Comparison of ENCODE assay signal across 14 cellular contexts in genomic region chr7:107014381-107015023, GRCh38. TPM values are rescaled to one million over a fixed set of nuclear protein-coding genes. Genes with fewer than 3 reads are reported as not detected.
DNase-seq lines count a peak whose midpoint lies in the region; ATAC-seq and TF ChIP-seq lines count a peak whose summit lies in the region.
"Had no signal": no experiment of that assay in that cellular context is flagged by ENCODE, and none has a peak within 500 bp of the region (broad histone marks: within the 10 kb centered on the region; RNA-seq: fewer than 3 reads in every experiment).

No MANE protein-coding gene starts in this region.

- ATAC-seq in HCT116 = peak; percentile 73
- ATAC-seq in natural killer cell treated with Interleukin-12 subunit alpha and Interleukin-12 subunit beta and Interleukin-15 and Interleukin-18, amount 100 ng/mL, for 72 hours = no peak
- ATAC-seq in HG03442 (IDR thresholded peaks at IDR 0.05; ENCODE audit: unreplicated experiment) = no peak
- ATAC-seq: stimulated activated naive CD8-positive, alpha-beta T cell treated with anti-CD3 and anti-CD28 coated beads, Interleukin-15, amount 100 ng/mL, for 72 hours had no signal

- RAD21 ChIA-PET in HCT116 (lab: Charles Lee; ENCODE audit: low non-redundant PET in 1 of 2, low total read pairs in 2 of 2, uncharacterized antibody in 2 of 2, unreplicated experiment in 2 of 2) = no interaction called here

- TF ChIP-seq CTCF in HCT116 (IDR thresholded peaks at IDR 0.05 in 2 of 3, conservative IDR thresholded peaks at IDR 0.05 in 1 of 3; ENCODE audit: borderline replicate concordance in 1 of 3, insufficient read depth in 1 of 3, low read depth in 2 of 3, low read length in 2 of 3) (no peak), cardiac muscle cell (IDR thresholded peaks at IDR 0.05; ENCODE audit: low read depth, low read length) (no peak)

- H3K27ac ChIP-seq in HCT116 (ENCODE audit: low read depth, low read length) = no peak overlapping the region
- H3K27ac ChIP-seq in SK-N-MC = peak overlapping the region; percentile 86
- peak overlapping the region; percentile 56 for H3K27ac ChIP-seq in cardiac muscle cell
- H3K27ac ChIP-seq: sigmoid colon had no signal

- H3K36me3 Mint-ChIP-seq in natural killer cell treated with Interleukin-12 subunit alpha and Interleukin-12 subunit beta and Interleukin-15 and Interleukin-18, amount 100 ng/mL, for 72 hours = no peaks in the 10 kb centered on the region
- H3K36me3 Mint-ChIP-seq: IgD-negative memory B cell had no signal

- H3K36me3 ChIP-seq in HCT116 (ENCODE audit: control insufficient read depth in 1 of 2, insufficient read depth in 2 of 2, low read length in 2 of 2) = no peaks in the 10 kb centered on the region
- H3K36me3 ChIP-seq in SK-N-MC (ENCODE audit: insufficient read depth, low read length) = no peaks in the 10 kb centered on the region
- no peaks in the 10 kb centered on the region for H3K36me3 ChIP-seq in cardiac muscle cell
- H3K36me3 ChIP-seq: sigmoid colon had no signal

- CTCF ChIA-PET in HCT116 (lab: Charles Lee) = interaction anchor here (0.7 kb wide), 1 partner anchor 67 kb away, joined by 3 read pairs; no protein-coding TSS in a partner anchor

- H3K27me3 ChIP-seq in HCT116 (ENCODE audit: insufficient read depth, low read length) = no peaks in the 10 kb centered on the region
- no peaks in the 10 kb centered on the region for H3K27me3 ChIP-seq in cardiac muscle cell
- H3K27me3 ChIP-seq: sigmoid colon had no signal

- intact Hi-C loops in HCT116 (cut with micrococcal nuclease) = no loop called here

- no peak for TF ChIP-seq RAD21 in HCT116 (IDR thresholded peaks at IDR 0.05; ENCODE audit: low read depth)

- no peaks in the 10 kb centered on the region for H4K20me1 ChIP-seq in HCT116 (ENCODE audit: insufficient read depth)

- peaks cover 3 to 22% of the 10 kb centered on the region in 2 donors for H3K27me3 Mint-ChIP-seq in natural killer cell treated with Interleukin-12 subunit alpha and Interleukin-12 subunit beta and Interleukin-15 and Interleukin-18, amount 100 ng/mL, for 72 hours
- H3K27me3 Mint-ChIP-seq: activated CD4-positive, alpha-beta memory T cell treated with anti-CD3 and anti-CD28 coated beads, Interleukin-2, amount 10 ng/mL, durations not matched to agents 7 days and 5 days; stimulated activated naive CD8-positive, alpha-beta T cell treated with anti-CD3 and anti-CD28 coated beads, Interleukin-15, amount 100 ng/mL, for 72 hours had no signal

- POLR2A ChIA-PET in HCT116 (lab: Charles Lee) = no interaction called here

- no peaks in the 10 kb centered on the region for H3K4me1 Mint-ChIP-seq in natural killer cell treated with Interleukin-12 subunit alpha and Interleukin-12 subunit beta and Interleukin-15 and Interleukin-18, amount 100 ng/mL, for 72 hours (ENCODE audit: low read depth in 2 of 2)
- H3K4me1 Mint-ChIP-seq: activated CD4-positive, alpha-beta memory T cell treated with anti-CD3 and anti-CD28 coated beads, Interleukin-2, amount 10 ng/mL, durations not matched to agents 7 days and 5 days; IgD-negative memory B cell; stimulated activated naive CD8-positive, alpha-beta T cell treated with anti-CD3 and anti-CD28 coated beads, Interleukin-15, amount 100 ng/mL, for 72 hours had no signal

- H3K4me3 Mint-ChIP-seq in natural killer cell treated with Interleukin-12 subunit alpha and Interleukin-12 subunit beta and Interleukin-15 and Interleukin-18, amount 100 ng/mL, for 72 hours = no peak overlapping the region
- H3K4me3 Mint-ChIP-seq: activated CD4-positive, alpha-beta memory T cell treated with anti-CD3 and anti-CD28 coated beads, Interleukin-2, amount 10 ng/mL, durations not matched to agents 7 days and 5 days; IgD-negative memory B cell; stimulated activated naive CD8-positive, alpha-beta T cell treated with anti-CD3 and anti-CD28 coated beads, Interleukin-15, amount 100 ng/mL, for 72 hours had no signal

- H3K4me2 ChIP-seq in HCT116 (ENCODE audit: low read length) = peak overlapping the region; percentile 1

- TF ChIP-seq POLR2A in HCT116 (IDR thresholded peaks at IDR 0.05; ENCODE audit: borderline replicate concordance, extremely low read depth, insufficient read depth, insufficient read length) = no peak

- no peaks in the 10 kb centered on the region for H3K79me2 ChIP-seq in HCT116 (ENCODE audit: insufficient read depth, low read length)

- DNase-seq in A172 (ENCODE audit: low spot score) (peak; percentile 39), HCT116 (ENCODE audit: low read depth, low spot score) (no peak), SK-N-MC (ENCODE audit: low read depth, low spot score) (peak; percentile 87), cardiac muscle cell (ENCODE audit: low read depth in 1 of 2, low spot score in 1 of 2) (peak; percentile 34 to 38), GM19238 (ENCODE audit: insufficient read length, low spot score) (no peak), SW 1271 (lab: John Stamatoyannopoulos, UW) (no peak)
- DNase-seq in natural killer cell treated with Interleukin-12 subunit alpha and Interleukin-12 subunit beta and Interleukin-15 and Interleukin-18, amount 100 ng/mL, for 72 hours (ENCODE audit: low spot score) = no peak
- DNase-seq: activated CD4-positive, alpha-beta memory T cell treated with anti-CD3 and anti-CD28 coated beads, Interleukin-2, amount 10 ng/mL, durations not matched to agents 7 days and 5 days; activated effector memory CD4-positive, alpha-beta T cell treated with anti-CD3 and anti-CD28 coated beads, Interleukin-2, amount 50 U/mL, for 16 hours; central memory CD4-positive, alpha-beta T cell; sigmoid colon; stimulated activated naive CD8-positive, alpha-beta T cell treated with anti-CD3 and anti-CD28 coated beads, Interleukin-15, amount 100 ng/mL, for 72 hours had no signal

- no TSS peak for BruUV-seq in HCT116 (replicated peaks; lab: Mats Ljungman, UMichigan)

- H3K4me1 ChIP-seq in HCT116 (ENCODE audit: control insufficient read depth in 1 of 2, insufficient read depth in 2 of 2, low read length in 2 of 2) (peaks cover 4 to 7% of the 10 kb centered on the region in 2 experiments; a peak in 2 of 4 replicates), cardiac muscle cell (ENCODE audit: low read depth) (peaks cover 10% of the 10 kb centered on the region)
- H3K4me1 ChIP-seq: sigmoid colon had no signal

- H3K4me3 ChIP-seq in HCT116 (replicated peaks in 1 of 2; ENCODE audit: low read depth in 1 of 2, low read length in 2 of 2) = no peak overlapping the region
- H3K4me3 ChIP-seq in SK-N-MC = peak overlapping the region; percentile 67
- no peak overlapping the region for H3K4me3 ChIP-seq in cardiac muscle cell
- H3K4me3 ChIP-seq: sigmoid colon had no signal

- no peaks in the 10 kb centered on the region for H3K9me2 ChIP-seq in HCT116 (ENCODE audit: insufficient read depth)

- H3K9me3 ChIP-seq in HCT116 (ENCODE audit: control insufficient read depth in 1 of 2, insufficient read depth in 1 of 2, low read depth in 1 of 2, low read length in 2 of 2) (no peaks in the 10 kb centered on the region), SK-N-MC (ENCODE audit: low read depth, low read length) (no peaks in the 10 kb centered on the region), cardiac muscle cell (ENCODE audit: low read depth) (no peaks in the 10 kb centered on the region)
- H3K9me3 ChIP-seq: sigmoid colon had no signal

- no peak overlapping the region for H2AFZ ChIP-seq in HCT116 (ENCODE audit: low read depth, low read length, poor library complexity, severe bottlenecking)

- no peak overlapping the region for H3K9ac ChIP-seq in HCT116 (ENCODE audit: low read length)
- H3K9ac ChIP-seq in SK-N-MC (ENCODE audit: insufficient read length) = no peak overlapping the region

- no peak overlapping the region for H3K27ac Mint-ChIP-seq in natural killer cell treated with Interleukin-12 subunit alpha and Interleukin-12 subunit beta and Interleukin-15 and Interleukin-18, amount 100 ng/mL, for 72 hours
- H3K27ac Mint-ChIP-seq: activated CD4-positive, alpha-beta memory T cell treated with anti-CD3 and anti-CD28 coated beads, Interleukin-2, amount 10 ng/mL, durations not matched to agents 7 days and 5 days; IgD-negative memory B cell; stimulated activated naive CD8-positive, alpha-beta T cell treated with anti-CD3 and anti-CD28 coated beads, Interleukin-15, amount 100 ng/mL, for 72 hours had no signal

- no peaks in the 10 kb centered on the region for H3K9me3 Mint-ChIP-seq in natural killer cell treated with Interleukin-12 subunit alpha and Interleukin-12 subunit beta and Interleukin-15 and Interleukin-18, amount 100 ng/mL, for 72 hours
- H3K9me3 Mint-ChIP-seq: activated CD4-positive, alpha-beta memory T cell treated with anti-CD3 and anti-CD28 coated beads, Interleukin-2, amount 10 ng/mL, durations not matched to agents 7 days and 5 days; stimulated activated naive CD8-positive, alpha-beta T cell treated with anti-CD3 and anti-CD28 coated beads, Interleukin-15, amount 100 ng/mL, for 72 hours had no signal

TF ChIP-seq in HCT116, 20 proteins besides CTCF, POLR2A, EP300 and RAD21:
- no peak for TF ChIP-seq JUND (IDR thresholded peaks at IDR 0.05)
- 0 out of 2 replicates have a peak, but pooled peaks have one; percentile 30 for TF ChIP-seq SP1 (IDR thresholded peaks at IDR 0.05; ENCODE audit: low read depth)
TF ChIP-seq in HCT116: peak in this region for 1.

RNA-seq across cellular contexts. Expression of gene PRKAR2B, which starts 30.0 kb away (rescaled TPM):
- 13.9 and 14.2 TPM in 2 replicates for total RNA-seq in A172 (2014; rRNA removed; shearing (Covaris generic))
- total RNA-seq in HCT116 (2021; ENCODE audit: unreplicated experiment) (15.1 TPM), cardiac muscle cell (42.3 and 56.3 TPM in 2 replicates)
- 3.2 and 5.3 TPM in 2 replicates for polyA plus RNA-seq in HCT116 (2012)
- 70.4 and 75.7 TPM in 2 replicates for polyA plus RNA-seq in cardiac muscle cell
- total RNA-seq in natural killer cell treated with Interleukin-12 subunit alpha and Interleukin-12 subunit beta and Interleukin-15 and Interleukin-18, amount 100 ng/mL, for 72 hours = 1 to 10 TPM in 1 of 2 donors, under 1 TPM in 1; 0.57 to 4.7 TPM

Comparison
In these comparisons a context has a peak if more than half of its experiments do, and no peak if none do; other contexts are left out.
1. DNase-seq: peak in A172 (single experiment), SK-N-MC (single experiment) and cardiac muscle cell (2 of 2); none in HCT116 (single experiment), natural killer cell treated with Interleukin-12 subunit alpha and Interleukin-12 subunit beta and Interleukin-15 and Interleukin-18, amount 100 ng/mL, for 72 hours (single experiment), GM19238 (single experiment) and SW 1271 (0 of 2).